In genomic region chr10:63700209-63700934, GRCh38 we compare ENCODE assay signal across 7 cellular contexts.
DNase-seq lines count a peak whose midpoint lies in the region; ATAC-seq and TF ChIP-seq lines count a peak whose summit lies in the region.

No MANE protein-coding gene starts in this region.

- no peak overlapping the region for H3K4me3 Mint-ChIP-seq in GM23338

- no peaks in the 10 kb centered on the region for H3K79me2 ChIP-seq in GM23338 (replicated peaks; ENCODE audit: insufficient read depth)

- POLR2A ChIA-PET in RWPE1 (lab: Yijun Ruan, JAX; ENCODE audit: low non-redundant PET): no interaction called here

- no peaks in the 10 kb centered on the region for H3K27me3 Mint-ChIP-seq in GM23338 (ENCODE audit: insufficient read depth, low read depth, poor library complexity)

- H4K20me1 ChIP-seq in GM23338 (replicated peaks; ENCODE audit: insufficient read depth): no peaks in the 10 kb centered on the region

- H3K27ac ChIP-seq in GM23338 (ENCODE audit: low read depth) (peak overlapping the region; percentile 65; the same call in 1 of the 2 replicates), RWPE1 (no peak overlapping the region), skeletal muscle tissue (ENCODE audit: low read depth, low read length) (peak overlapping the region; percentile 79)

- H3K4me3 ChIP-seq in GM23338 (no peak overlapping the region), fibroblast of mammary gland (ENCODE audit: control insufficient read depth, low read depth, low read length) (no peak overlapping the region), skeletal muscle tissue (ENCODE audit: low read length in 3 of 3) (no peak overlapping the region)

- H3K4me2 ChIP-seq in GM23338: no peak overlapping the region

- TF ChIP-seq CTCF in GM23338 (conservative IDR thresholded peaks at IDR 0.05; ENCODE audit: low read depth in 2 of 2): no peak
- no peak for TF ChIP-seq CTCF in RWPE1 (conservative IDR thresholded peaks at IDR 0.05; ENCODE audit: low read depth)
- TF ChIP-seq CTCF in fibroblast of mammary gland (conservative IDR thresholded peaks at IDR 0.05; ENCODE audit: control insufficient read depth, insufficient read depth, low read depth, low read length): no peak

- H3K4me1 ChIP-seq in GM23338 (ENCODE audit: insufficient read depth): peaks cover 15% of the 10 kb centered on the region
- H3K4me1 ChIP-seq in skeletal muscle tissue (ENCODE audit: control insufficient read depth in 3 of 3, insufficient read depth in 3 of 3, low read length in 3 of 3): peaks cover 18 to 33% (median 28%) of the 10 kb centered on the region in 3 donors

- peaks cover 10% of the 10 kb centered on the region; the same call in 1 of the 2 replicates for H3K9me2 ChIP-seq in GM23338 (ENCODE audit: insufficient read depth)

- peaks cover 21% of the 10 kb centered on the region for H3K4me1 Mint-ChIP-seq in GM23338

- CTCF ChIA-PET in RWPE1 (lab: Yijun Ruan, JAX): interaction anchor here (0.5 kb wide), 1 partner anchor 1950 kb away, joined by 5 read pairs; no protein-coding TSS in a partner anchor

- no peaks in the 10 kb centered on the region for H3K9me3 Mint-ChIP-seq in GM23338

- H3K36me3 ChIP-seq in GM23338 (ENCODE audit: insufficient read depth): no peaks in the 10 kb centered on the region
- no peaks in the 10 kb centered on the region for H3K36me3 ChIP-seq in skeletal muscle tissue (ENCODE audit: control insufficient read depth in 3 of 3, insufficient read depth in 3 of 3, low read length in 3 of 3)

- no peak for DNase-seq in GM23338 (ENCODE audit: low spot score)
- peak; percentile 90 for DNase-seq in RWPE1 (ENCODE audit: low spot score)
- DNase-seq in fibroblast of mammary gland (ENCODE audit: low read depth): peak; percentile 100
- DNase-seq in NCI-H526 treated with DMSO at 0.1 percent for 48 hours (lab: John Stamatoyannopoulos, UW): no peak
- DNase-seq in central memory CD4-positive, alpha-beta T cell: no peak

- H3K27ac Mint-ChIP-seq in GM23338: no peak overlapping the region

- H3F3A ChIP-seq in GM23338 (replicated peaks; ENCODE audit: low read depth): no peaks in the 10 kb centered on the region

- H3K9me3 ChIP-seq in skeletal muscle tissue (ENCODE audit: control insufficient read depth in 3 of 3, low read length in 3 of 3): no peaks in the 10 kb centered on the region

- no peaks in the 10 kb centered on the region for H3K27me3 ChIP-seq in GM23338 (ENCODE audit: insufficient read depth)
- H3K27me3 ChIP-seq in skeletal muscle tissue (ENCODE audit: control insufficient read depth in 3 of 3, insufficient read depth in 3 of 3, low read length in 3 of 3): no peaks in the 10 kb centered on the region

- ATAC-seq in GM23338 (no peak), GM18502 (IDR thresholded peaks at IDR 0.05; ENCODE audit: poor library complexity, unreplicated experiment) (no peak)

- H2AFZ ChIP-seq in GM23338: peak overlapping the region; percentile 50; the same call in 1 of the 2 replicates

- no peak overlapping the region for H3K9ac ChIP-seq in skeletal muscle tissue (ENCODE audit: low read depth in 1 of 3, low read length in 3 of 3)

- peaks cover 3% of the 10 kb centered on the region; the same call in 1 of the 3 replicates for H3K36me3 Mint-ChIP-seq in GM23338 (ENCODE audit: low read depth)

TF ChIP-seq in GM23338, 12 proteins besides CTCF, POLR2A, EP300 and RAD21:
- no peak for TF ChIP-seq NANOG (IDR thresholded peaks at IDR 0.05; ENCODE audit: borderline replicate concordance)
- no peak for TF ChIP-seq JUNB (IDR thresholded peaks at IDR 0.05; ENCODE audit: unreplicated experiment)
- no peak for TF ChIP-seq ZNF114 (CRISPR knock-in tag; IDR thresholded peaks at IDR 0.05)
- TF ChIP-seq CREB1 (CRISPR knock-in tag; IDR thresholded peaks at IDR 0.05; ENCODE audit: low read depth): no peak
- TF ChIP-seq ZNF331 (CRISPR knock-in tag; IDR thresholded peaks at IDR 0.05; ENCODE audit: low read depth): no peak

Comparison
In these comparisons a context has a peak if more than half of its experiments do, and no peak if none do; other contexts are left out.
1. DNase-seq: peak in RWPE1 (single experiment) and fibroblast of mammary gland (single experiment); none in GM23338 (single experiment), NCI-H526 treated with DMSO at 0.1 percent for 48 hours (single experiment) and central memory CD4-positive, alpha-beta T cell (single experiment).